In the genomic region with DNA sequence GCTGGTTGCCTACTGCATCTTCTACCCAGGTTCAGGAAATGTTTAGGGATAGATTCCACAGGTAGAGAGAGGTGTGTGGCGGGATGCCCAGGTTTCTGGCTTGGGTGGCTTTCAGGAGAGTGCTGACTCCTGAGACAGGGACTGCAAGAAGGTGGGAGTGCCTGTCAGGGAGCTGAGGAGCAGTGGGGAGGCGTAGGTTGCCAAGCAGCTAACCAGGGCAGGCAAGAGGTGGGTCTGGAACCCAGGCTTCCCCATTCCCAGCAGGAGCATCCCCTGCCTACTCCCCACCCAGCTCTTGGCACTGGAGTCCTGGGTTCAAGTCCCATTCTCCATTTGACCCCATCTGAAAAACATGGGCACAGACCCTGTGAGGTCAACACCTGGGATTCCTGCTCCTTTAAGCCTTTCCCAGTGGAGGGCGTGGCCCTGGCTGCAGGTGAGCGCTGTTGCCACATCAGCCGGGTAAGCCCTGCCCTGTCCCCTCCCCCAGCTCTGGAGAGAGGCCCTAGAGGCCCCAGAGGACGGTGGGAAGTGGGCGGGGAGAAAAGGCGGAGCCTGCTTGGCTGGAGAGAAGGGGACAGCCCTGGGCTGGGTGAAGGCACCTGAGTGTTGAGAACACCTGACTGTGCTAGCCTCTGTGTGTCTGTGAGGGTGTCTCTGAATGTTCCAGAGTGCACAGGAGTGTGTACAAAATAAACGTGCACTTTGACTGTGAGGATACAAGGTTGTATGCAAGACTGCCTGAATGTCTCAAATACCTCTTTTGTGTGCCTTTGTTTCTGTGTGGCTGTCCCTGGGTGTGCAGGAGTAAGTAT, we compare ENCODE assay signal across 1 cellular context.
A peak's percentile ranks its signal among the peaks of the same experiment; 100 is the strongest.
TF ChIP-seq lines count a peak whose summit lies in the region.

No MANE protein-coding gene starts in this region.

TF ChIP-seq in K562, 482 proteins besides CTCF, POLR2A, EP300 and RAD21 (continued from another document and continues in another):
- TF ChIP-seq, protein P1, sequence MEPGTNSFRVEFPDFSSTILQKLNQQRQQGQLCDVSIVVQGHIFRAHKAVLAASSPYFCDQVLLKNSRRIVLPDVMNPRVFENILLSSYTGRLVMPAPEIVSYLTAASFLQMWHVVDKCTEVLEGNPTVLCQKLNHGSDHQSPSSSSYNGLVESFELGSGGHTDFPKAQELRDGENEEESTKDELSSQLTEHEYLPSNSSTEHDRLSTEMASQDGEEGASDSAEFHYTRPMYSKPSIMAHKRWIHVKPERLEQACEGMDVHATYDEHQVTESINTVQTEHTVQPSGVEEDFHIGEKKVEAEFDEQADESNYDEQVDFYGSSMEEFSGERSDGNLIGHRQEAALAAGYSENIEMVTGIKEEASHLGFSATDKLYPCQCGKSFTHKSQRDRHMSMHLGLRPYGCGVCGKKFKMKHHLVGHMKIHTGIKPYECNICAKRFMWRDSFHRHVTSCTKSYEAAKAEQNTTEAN (CRISPR knock-in tag; IDR thresholded peaks at IDR 0.05): no peak
- TF ChIP-seq ATF7 (IDR thresholded peaks at IDR 0.05) (peak; percentile 69), CEBPB (tag; IDR thresholded peaks at IDR 0.05) (peak; percentile 98), CREB1 (IDR thresholded peaks at IDR 0.05) (no peak), CREB1 (CRISPR knock-in tag; IDR thresholded peaks at IDR 0.05) (0 out of 2 replicates have a peak, but pooled peaks have one; percentile 4), ATF1 (CRISPR knock-in tag; IDR thresholded peaks at IDR 0.05) (no peak), ATF1 (tag; IDR thresholded peaks at IDR 0.05) (no peak), GTF2F1 (IDR thresholded peaks at IDR 0.05; ENCODE audit: low read depth, low read length) (0 out of 2 replicates have a peak, but pooled peaks have one; percentile 26), CCNT2 (IDR thresholded peaks at IDR 0.05; ENCODE audit: borderline replicate concordance, extremely low read depth, insufficient read length, low read depth, low read length) (peak; percentile 49), EGR1 (conservative IDR thresholded peaks at IDR 0.05) (peak; percentile 33), MYNN (IDR thresholded peaks at IDR 0.05) (0 out of 2 replicates have a peak, but pooled peaks have one; percentile 5), MYNN (CRISPR knock-in tag; IDR thresholded peaks at IDR 0.05) (no peak), HCFC1 (IDR thresholded peaks at IDR 0.05; ENCODE audit: low read depth, low read length) (peak; percentile 52), KDM5B (IDR thresholded peaks at IDR 0.05; ENCODE audit: insufficient replicate concordance, low read depth, low read length) (peak; percentile 73), TRIM28 (IDR thresholded peaks at IDR 0.05) (no peak), KLF10 (CRISPR knock-in tag; IDR thresholded peaks at IDR 0.05) (peak; percentile 28; the same call in 1 of the 2 replicates), TBP (optimal IDR thresholded peaks at IDR 0.05; ENCODE audit: low read depth, low read length) (peak; percentile 25), JUN (IDR thresholded peaks at IDR 0.05; ENCODE audit: borderline replicate concordance, low read depth, low read length) (peak; percentile 45; the same call in 1 of the 2 replicates), JUN (CRISPR knock-in tag; IDR thresholded peaks at IDR 0.05; ENCODE audit: borderline replicate concordance) (no peak), KLF13 (tag; IDR thresholded peaks at IDR 0.05; ENCODE audit: borderline replicate concordance, low read depth) (peak; percentile 86; the same call in 1 of the 2 replicates), PML (IDR thresholded peaks at IDR 0.05; ENCODE audit: low read length) (0 out of 2 replicates have a peak, but pooled peaks have one; percentile 23), EP400 (IDR thresholded peaks at IDR 0.05) (peak; percentile 70), RCOR1 (IDR thresholded peaks at IDR 0.05; ENCODE audit: borderline replicate concordance in 1 of 2, low read depth in 2 of 2, low read length in 2 of 2) (peak; percentile 54 to 68; a peak in 2 of 4 replicates), PCBP1 (IDR thresholded peaks at IDR 0.05; ENCODE audit: low read depth, low read length, poor library complexity, severe bottlenecking) (no peak), STAT5A (IDR thresholded peaks at IDR 0.05; ENCODE audit: borderline replicate concordance, low read length) (no peak), JUND (IDR thresholded peaks at IDR 0.05; ENCODE audit: borderline replicate concordance, low read depth, low read length) (peak; percentile 74), JUND (tag; IDR thresholded peaks at IDR 0.05; ENCODE audit: borderline replicate concordance, low read depth, low read length) (no peak; the same call in 1 of the 3 replicates), ZNF408 (CRISPR knock-in tag; IDR thresholded peaks at IDR 0.05; ENCODE audit: low read depth) (no peak), CEBPG (CRISPR knock-in tag; IDR thresholded peaks at IDR 0.05) (peak; percentile 92), CEBPG (tag; conservative IDR thresholded peaks at IDR 0.05 in 1 of 2, IDR thresholded peaks at IDR 0.05 in 1 of 2) (peak; percentile 73 to 94; a peak in 3 of 4 replicates)
- TF ChIP-seq, protein P2, sequence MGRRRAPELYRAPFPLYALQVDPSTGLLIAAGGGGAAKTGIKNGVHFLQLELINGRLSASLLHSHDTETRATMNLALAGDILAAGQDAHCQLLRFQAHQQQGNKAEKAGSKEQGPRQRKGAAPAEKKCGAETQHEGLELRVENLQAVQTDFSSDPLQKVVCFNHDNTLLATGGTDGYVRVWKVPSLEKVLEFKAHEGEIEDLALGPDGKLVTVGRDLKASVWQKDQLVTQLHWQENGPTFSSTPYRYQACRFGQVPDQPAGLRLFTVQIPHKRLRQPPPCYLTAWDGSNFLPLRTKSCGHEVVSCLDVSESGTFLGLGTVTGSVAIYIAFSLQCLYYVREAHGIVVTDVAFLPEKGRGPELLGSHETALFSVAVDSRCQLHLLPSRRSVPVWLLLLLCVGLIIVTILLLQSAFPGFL (CRISPR knock-in tag; IDR thresholded peaks at IDR 0.05): no peak
- TF ChIP-seq, protein P3, sequence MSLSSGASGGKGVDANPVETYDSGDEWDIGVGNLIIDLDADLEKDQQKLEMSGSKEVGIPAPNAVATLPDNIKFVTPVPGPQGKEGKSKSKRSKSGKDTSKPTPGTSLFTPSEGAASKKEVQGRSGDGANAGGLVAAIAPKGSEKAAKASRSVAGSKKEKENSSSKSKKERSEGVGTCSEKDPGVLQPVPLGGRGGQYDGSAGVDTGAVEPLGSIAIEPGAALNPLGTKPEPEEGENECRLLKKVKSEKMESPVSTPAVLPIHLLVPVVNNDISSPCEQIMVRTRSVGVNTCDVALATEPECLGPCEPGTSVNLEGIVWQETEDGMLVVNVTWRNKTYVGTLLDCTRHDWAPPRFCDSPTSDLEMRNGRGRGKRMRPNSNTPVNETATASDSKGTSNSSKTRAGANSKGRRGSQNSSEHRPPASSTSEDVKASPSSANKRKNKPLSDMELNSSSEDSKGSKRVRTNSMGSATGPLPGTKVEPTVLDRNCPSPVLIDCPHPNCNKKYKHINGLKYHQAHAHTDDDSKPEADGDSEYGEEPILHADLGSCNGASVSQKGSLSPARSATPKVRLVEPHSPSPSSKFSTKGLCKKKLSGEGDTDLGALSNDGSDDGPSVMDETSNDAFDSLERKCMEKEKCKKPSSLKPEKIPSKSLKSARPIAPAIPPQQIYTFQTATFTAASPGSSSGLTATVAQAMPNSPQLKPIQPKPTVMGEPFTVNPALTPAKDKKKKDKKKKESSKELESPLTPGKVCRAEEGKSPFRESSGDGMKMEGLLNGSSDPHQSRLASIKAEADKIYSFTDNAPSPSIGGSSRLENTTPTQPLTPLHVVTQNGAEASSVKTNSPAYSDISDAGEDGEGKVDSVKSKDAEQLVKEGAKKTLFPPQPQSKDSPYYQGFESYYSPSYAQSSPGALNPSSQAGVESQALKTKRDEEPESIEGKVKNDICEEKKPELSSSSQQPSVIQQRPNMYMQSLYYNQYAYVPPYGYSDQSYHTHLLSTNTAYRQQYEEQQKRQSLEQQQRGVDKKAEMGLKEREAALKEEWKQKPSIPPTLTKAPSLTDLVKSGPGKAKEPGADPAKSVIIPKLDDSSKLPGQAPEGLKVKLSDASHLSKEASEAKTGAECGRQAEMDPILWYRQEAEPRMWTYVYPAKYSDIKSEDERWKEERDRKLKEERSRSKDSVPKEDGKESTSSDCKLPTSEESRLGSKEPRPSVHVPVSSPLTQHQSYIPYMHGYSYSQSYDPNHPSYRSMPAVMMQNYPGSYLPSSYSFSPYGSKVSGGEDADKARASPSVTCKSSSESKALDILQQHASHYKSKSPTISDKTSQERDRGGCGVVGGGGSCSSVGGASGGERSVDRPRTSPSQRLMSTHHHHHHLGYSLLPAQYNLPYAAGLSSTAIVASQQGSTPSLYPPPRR (CRISPR knock-in tag; IDR thresholded peaks at IDR 0.05; ENCODE audit: borderline replicate concordance): 0 out of 2 replicates have a peak, but pooled peaks have one; percentile 57
- TF ChIP-seq, protein P4, sequence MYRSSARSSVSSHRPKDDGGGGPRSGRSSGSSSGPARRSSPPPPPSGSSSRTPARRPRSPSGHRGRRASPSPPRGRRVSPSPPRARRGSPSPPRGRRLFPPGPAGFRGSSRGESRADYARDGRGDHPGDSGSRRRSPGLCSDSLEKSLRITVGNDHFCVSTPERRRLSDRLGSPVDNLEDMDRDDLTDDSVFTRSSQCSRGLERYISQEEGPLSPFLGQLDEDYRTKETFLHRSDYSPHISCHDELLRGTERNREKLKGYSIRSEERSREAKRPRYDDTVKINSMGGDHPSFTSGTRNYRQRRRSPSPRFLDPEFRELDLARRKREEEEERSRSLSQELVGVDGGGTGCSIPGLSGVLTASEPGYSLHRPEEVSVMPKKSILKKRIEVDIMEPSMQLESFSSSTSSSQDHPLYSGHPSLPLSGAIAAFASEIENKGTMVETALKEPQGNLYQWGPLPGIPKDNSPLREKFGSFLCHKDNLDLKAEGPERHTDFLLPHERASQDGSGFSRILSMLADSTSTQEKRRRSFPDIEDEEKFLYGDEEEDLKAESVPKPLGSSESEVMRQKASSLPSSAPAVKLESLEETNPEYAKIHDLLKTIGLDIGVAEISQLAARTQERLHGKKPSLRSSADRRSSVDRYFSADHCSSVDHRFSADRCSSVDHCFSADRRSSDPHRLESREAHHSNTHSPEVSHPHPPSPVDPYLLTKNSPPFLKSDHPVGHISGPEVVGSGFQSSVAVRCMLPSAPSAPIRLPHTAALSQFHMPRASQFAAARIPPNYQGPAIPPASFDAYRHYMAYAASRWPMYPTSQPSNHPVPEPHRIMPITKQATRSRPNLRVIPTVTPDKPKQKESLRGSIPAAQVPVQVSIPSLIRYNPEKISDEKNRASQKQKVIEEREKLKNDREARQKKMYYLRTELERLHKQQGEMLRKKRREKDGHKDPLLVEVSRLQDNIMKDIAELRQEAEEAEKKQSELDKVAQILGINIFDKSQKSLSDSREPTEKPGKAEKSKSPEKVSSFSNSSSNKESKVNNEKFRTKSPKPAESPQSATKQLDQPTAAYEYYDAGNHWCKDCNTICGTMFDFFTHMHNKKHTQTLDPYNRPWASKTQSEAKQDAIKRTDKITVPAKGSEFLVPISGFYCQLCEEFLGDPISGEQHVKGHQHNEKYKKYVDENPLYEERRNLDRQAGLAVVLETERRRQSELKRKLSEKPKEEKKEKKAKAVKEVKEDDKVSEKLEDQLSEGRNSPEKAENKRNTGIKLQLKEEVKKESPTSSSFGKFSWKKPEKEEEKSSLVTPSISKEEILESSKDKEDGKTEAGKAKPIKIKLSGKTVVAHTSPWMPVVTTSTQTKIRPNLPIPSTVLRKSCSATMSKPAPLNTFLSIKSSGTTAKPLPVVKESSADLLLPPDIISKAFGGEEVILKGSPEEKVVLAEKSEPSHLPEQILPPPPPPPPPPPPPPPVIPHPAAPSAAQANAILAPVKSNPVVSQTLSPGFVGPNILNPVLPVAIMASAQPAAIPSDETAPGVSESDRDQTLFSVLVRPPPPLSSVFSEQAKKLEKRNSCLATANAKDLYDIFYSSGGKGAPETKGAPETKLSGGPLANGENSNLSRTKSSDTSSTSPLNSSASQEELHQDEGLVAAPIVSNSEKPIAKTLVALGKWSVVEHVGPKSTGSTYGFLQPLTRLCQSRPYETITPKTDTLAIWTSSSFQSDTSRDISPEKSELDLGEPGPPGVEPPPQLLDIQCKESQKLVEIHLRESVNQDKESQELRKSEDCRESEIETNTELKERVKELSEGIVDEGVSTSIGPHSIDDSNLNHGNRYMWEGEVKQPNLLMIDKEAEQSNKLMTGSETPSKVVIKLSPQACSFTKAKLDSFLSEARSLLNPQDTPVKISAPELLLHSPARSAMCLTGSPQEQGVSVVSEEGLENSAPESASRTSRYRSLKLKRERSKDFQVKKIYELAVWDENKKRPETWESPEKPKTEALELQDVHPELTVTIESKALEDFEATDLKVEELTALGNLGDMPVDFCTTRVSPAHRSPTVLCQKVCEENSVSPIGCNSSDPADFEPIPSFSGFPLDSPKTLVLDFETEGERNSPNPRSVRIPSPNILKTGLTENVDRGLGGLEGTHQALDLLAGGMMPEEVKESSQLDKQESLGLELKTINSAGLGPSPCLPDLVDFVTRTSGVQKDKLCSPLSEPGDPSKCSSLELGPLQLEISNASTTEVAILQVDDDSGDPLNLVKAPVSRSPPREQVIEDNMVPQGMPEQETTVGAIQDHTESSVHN (IDR thresholded peaks at IDR 0.05; ENCODE audit: borderline replicate concordance in 1 of 2, low read depth in 1 of 2): no peak
- TF ChIP-seq, protein P5, sequence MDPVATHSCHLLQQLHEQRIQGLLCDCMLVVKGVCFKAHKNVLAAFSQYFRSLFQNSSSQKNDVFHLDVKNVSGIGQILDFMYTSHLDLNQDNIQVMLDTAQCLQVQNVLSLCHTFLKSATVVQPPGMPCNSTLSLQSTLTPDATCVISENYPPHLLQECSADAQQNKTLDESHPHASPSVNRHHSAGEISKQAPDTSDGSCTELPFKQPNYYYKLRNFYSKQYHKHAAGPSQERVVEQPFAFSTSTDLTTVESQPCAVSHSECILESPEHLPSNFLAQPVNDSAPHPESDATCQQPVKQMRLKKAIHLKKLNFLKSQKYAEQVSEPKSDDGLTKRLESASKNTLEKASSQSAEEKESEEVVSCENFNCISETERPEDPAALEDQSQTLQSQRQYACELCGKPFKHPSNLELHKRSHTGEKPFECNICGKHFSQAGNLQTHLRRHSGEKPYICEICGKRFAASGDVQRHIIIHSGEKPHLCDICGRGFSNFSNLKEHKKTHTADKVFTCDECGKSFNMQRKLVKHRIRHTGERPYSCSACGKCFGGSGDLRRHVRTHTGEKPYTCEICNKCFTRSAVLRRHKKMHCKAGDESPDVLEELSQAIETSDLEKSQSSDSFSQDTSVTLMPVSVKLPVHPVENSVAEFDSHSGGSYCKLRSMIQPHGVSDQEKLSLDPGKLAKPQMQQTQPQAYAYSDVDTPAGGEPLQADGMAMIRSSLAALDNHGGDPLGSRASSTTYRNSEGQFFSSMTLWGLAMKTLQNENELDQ (CRISPR knock-in tag; IDR thresholded peaks at IDR 0.05; ENCODE audit: borderline replicate concordance): 0 out of 2 replicates have a peak, but pooled peaks have one; percentile 58
